ENCODE assay signal across 20 cellular contexts in the genomic region with DNA sequence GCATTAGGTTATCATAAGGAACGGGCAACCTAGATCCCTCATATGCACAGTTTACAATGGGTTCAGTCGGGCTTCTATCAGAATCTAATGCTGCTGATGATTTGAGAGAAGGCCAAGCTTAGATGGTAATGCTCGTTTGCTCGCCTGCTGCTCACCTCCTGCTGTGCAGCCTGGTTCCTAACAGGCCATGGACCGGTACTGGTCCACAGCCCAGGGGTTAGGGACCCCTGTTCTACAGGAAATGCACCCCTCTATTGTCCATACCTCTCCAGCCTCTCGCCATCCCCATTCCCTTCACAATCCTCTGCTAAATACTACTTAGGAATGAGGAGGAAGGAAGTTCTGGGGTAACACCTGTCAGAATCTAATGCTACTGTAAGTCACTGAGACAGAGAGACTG.
DNase-seq lines count a peak whose midpoint lies in the region; ATAC-seq, FAIRE-seq and TF ChIP-seq lines count a peak whose summit lies in the region.
"Had no signal": no experiment of that assay in that cellular context is flagged by ENCODE, and none has a peak within 500 bp of the region (broad histone marks: within the 10 kb centered on the region; RNA-seq: fewer than 3 reads in every experiment).

No MANE protein-coding gene starts in this region.

- no peaks in the 10 kb centered on the region for H4K20me1 ChIP-seq in astrocyte (ENCODE audit: insufficient read depth, low read length)

- H3K4me1 ChIP-seq in cardiac muscle cell (ENCODE audit: low read depth) (peaks cover 11% of the 10 kb centered on the region), astrocyte (ENCODE audit: insufficient read depth, low read length) (peaks cover 42% of the 10 kb centered on the region), mesenchymal stem cell (ENCODE audit: control insufficient read depth, insufficient read depth, low read depth, low read length) (peaks cover 4% of the 10 kb centered on the region), aorta (ENCODE audit: control insufficient read depth in 1 of 2, insufficient read depth in 2 of 2, low read length in 2 of 2) (peaks cover 0 to 6% of the 10 kb centered on the region in 2 donors)
- H3K4me1 ChIP-seq: Peyer's patch had no signal

- peaks cover 42% of the 10 kb centered on the region for H3K4me1 Mint-ChIP-seq in astrocyte (ENCODE audit: low read depth, unreplicated experiment)
- H3K4me1 Mint-ChIP-seq: central memory CD8-positive, alpha-beta T cell had no signal

- H3K36me3 ChIP-seq in cardiac muscle cell (no peaks in the 10 kb centered on the region), astrocyte (ENCODE audit: insufficient read depth, low read length) (no peaks in the 10 kb centered on the region), mesenchymal stem cell (ENCODE audit: control insufficient read depth in 1 of 2, insufficient read depth in 2 of 2, low read depth in 1 of 2, low read length in 2 of 2) (peaks cover 0 to 23% of the 10 kb centered on the region in 2 experiments), aorta (ENCODE audit: control insufficient read depth in 1 of 2, insufficient read depth in 2 of 2, low read length in 1 of 2) (no peaks in the 10 kb centered on the region)

- intact Hi-C loops in cardiac septum (cut with DNase I) = no loop called here
- intact Hi-C loops in aorta (cut with DNase I) = no loop called here
- intact Hi-C loops in left colon (cut with DNase I, micrococcal nuclease) = no loop called here

- H3K4me3 ChIP-seq in cardiac muscle cell = no peak overlapping the region
- peak overlapping the region; percentile 5 for H3K4me3 ChIP-seq in astrocyte (ENCODE audit: insufficient read depth, low read depth, low read length)
- peak overlapping the region in 1 of 2 experiments; percentile 22 for H3K4me3 ChIP-seq in mesenchymal stem cell (ENCODE audit: insufficient read depth in 1 of 2, low read depth in 1 of 2, low read length in 2 of 2)
- H3K4me3 ChIP-seq in aorta (ENCODE audit: low read length in 2 of 2) = no peak overlapping the region
- H3K4me3 ChIP-seq: Peyer's patch, transverse colon had no signal

- no peak overlapping the region for H2BK15ac ChIP-seq in mesenchymal stem cell (ENCODE audit: low read depth, poor library complexity, severe bottlenecking)

- no peak for DNase-seq in cardiac muscle cell (ENCODE audit: low read depth in 1 of 2, low spot score in 1 of 2)
- DNase-seq in cardiac septum (ENCODE audit: low spot score) = no peak
- DNase-seq in astrocyte (ENCODE audit: low read depth) = no peak
- DNase-seq in mesenchymal stem cell = no peak
- DNase-seq in aorta = no peak
- DNase-seq in cerebellum (ENCODE audit: low spot score) = no peak
- no peak for DNase-seq in left colon
- DNase-seq: activated CD4-positive, alpha-beta memory T cell treated with anti-CD3 and anti-CD28 coated beads, Interleukin-2, amount 10 ng/mL, durations not matched to agents 7 days and 5 days; CD4-positive, CD25-positive, alpha-beta regulatory T cell; H7; NCI-H1105; NCI-H2171; Peyer's patch; stimulated activated naive CD4-positive, alpha-beta T cell; transverse colon had no signal

- H2BK12ac ChIP-seq in mesenchymal stem cell (ENCODE audit: low read length in 2 of 2) = peak overlapping the region in 1 of 2 experiments; percentile 87

- H3K4me2 ChIP-seq in astrocyte (ENCODE audit: low read length) (peak overlapping the region; percentile 77), mesenchymal stem cell (ENCODE audit: low read length, poor library complexity, severe bottlenecking) (no peak overlapping the region)

- H4K8ac ChIP-seq in mesenchymal stem cell (ENCODE audit: low read length) = no peak overlapping the region

- no peaks in the 10 kb centered on the region for H3K27me3 Mint-ChIP-seq in astrocyte (ENCODE audit: low read depth, unreplicated experiment)
- H3K27me3 Mint-ChIP-seq: activated CD4-positive, alpha-beta memory T cell treated with anti-CD3 and anti-CD28 coated beads, Interleukin-2, amount 10 ng/mL, durations not matched to agents 7 days and 5 days; CD4-positive, CD25-positive, alpha-beta regulatory T cell; central memory CD8-positive, alpha-beta T cell; progenitor cell of endocrine pancreas had no signal

- H3K36me3 Mint-ChIP-seq in astrocyte (ENCODE audit: low read depth, unreplicated experiment) = no peaks in the 10 kb centered on the region

- H3K4ac ChIP-seq in mesenchymal stem cell (ENCODE audit: low read depth in 1 of 2, low read length in 2 of 2) = peak overlapping the region in 1 of 2 experiments; percentile 28

- no peaks in the 10 kb centered on the region for H3K79me1 ChIP-seq in mesenchymal stem cell (replicated peaks; ENCODE audit: low read length, poor library complexity, severe bottlenecking)

- WGBS in mesenchymal stem cell = 81% methylated on average over 5 of the region's 6 CpGs
- WGBS in aorta, 2 donors = 44 to 45% methylated on average over 6 of the region's 6 CpGs

- no peaks in the 10 kb centered on the region for H3K9me3 Mint-ChIP-seq in astrocyte (ENCODE audit: unreplicated experiment)
- H3K9me3 Mint-ChIP-seq: activated CD4-positive, alpha-beta memory T cell treated with anti-CD3 and anti-CD28 coated beads, Interleukin-2, amount 10 ng/mL, durations not matched to agents 7 days and 5 days; central memory CD8-positive, alpha-beta T cell had no signal

- H2AFZ ChIP-seq in astrocyte (ENCODE audit: low read depth, low read length) (no peak overlapping the region), mesenchymal stem cell (ENCODE audit: low read depth, low read length) (no peak overlapping the region)

- H3K14ac ChIP-seq in mesenchymal stem cell (ENCODE audit: low read length in 2 of 2) = no peak overlapping the region

- no peaks in the 10 kb centered on the region for H3K27me3 ChIP-seq in cardiac muscle cell
- H3K27me3 ChIP-seq in astrocyte (ENCODE audit: insufficient read depth, low read length) = no peaks in the 10 kb centered on the region
- H3K27me3 ChIP-seq in mesenchymal stem cell (ENCODE audit: control insufficient read depth in 1 of 2, insufficient read depth in 1 of 2, low read length in 2 of 2) = no peaks in the 10 kb centered on the region
- H3K27me3 ChIP-seq in aorta (ENCODE audit: control insufficient read depth in 1 of 2, insufficient read depth in 2 of 2, low read length in 1 of 2) = no peaks in the 10 kb centered on the region
- H3K27me3 ChIP-seq: Peyer's patch, transverse colon had no signal

- H2BK5ac ChIP-seq in mesenchymal stem cell (ENCODE audit: low read depth, low read length, poor library complexity, severe bottlenecking) = no peak overlapping the region

- no peak for FAIRE-seq in astrocyte (lab: Jason Lieb, UNC)
- FAIRE-seq: A204.1, endometrium had no signal

- peak overlapping the region; percentile 7 to 92 for H3K18ac ChIP-seq in mesenchymal stem cell (ENCODE audit: low read depth in 1 of 2, low read length in 2 of 2)

- H2AK5ac ChIP-seq in mesenchymal stem cell (ENCODE audit: low read length, severe bottlenecking) = peak overlapping the region; percentile 73

- H3K27ac ChIP-seq in cardiac muscle cell (peak overlapping the region; percentile 72), astrocyte (ENCODE audit: low read depth, low read length) (peak overlapping the region; percentile 98), mesenchymal stem cell (ENCODE audit: low read length, poor library complexity, severe bottlenecking) (peak overlapping the region; percentile 87), aorta (ENCODE audit: low read depth in 1 of 2, low read length in 2 of 2) (peak overlapping the region; percentile 50 to 93)
- H3K27ac ChIP-seq: Peyer's patch had no signal

- no peak overlapping the region for H3K23ac ChIP-seq in mesenchymal stem cell (ENCODE audit: low read length in 2 of 2)

- H2BK120ac ChIP-seq in mesenchymal stem cell (ENCODE audit: low read depth, low read length) = no peak overlapping the region

- H3K9ac ChIP-seq in astrocyte (ENCODE audit: low read length) (peak overlapping the region; percentile 81), mesenchymal stem cell (ENCODE audit: low read length) (no peak overlapping the region)

- TF ChIP-seq CTCF in cardiac muscle cell (IDR thresholded peaks at IDR 0.05; ENCODE audit: low read depth, low read length) = no peak
- no peak for TF ChIP-seq CTCF in astrocyte (IDR thresholded peaks at IDR 0.05; ENCODE audit: insufficient read depth, low read depth, low read length)

- H4K91ac ChIP-seq in mesenchymal stem cell (ENCODE audit: low read length) = peak overlapping the region; percentile 40

- H3K27ac Mint-ChIP-seq in astrocyte (ENCODE audit: unreplicated experiment) = peak overlapping the region; percentile 100
- H3K27ac Mint-ChIP-seq: activated CD4-positive, alpha-beta memory T cell treated with anti-CD3 and anti-CD28 coated beads, Interleukin-2, amount 10 ng/mL, durations not matched to agents 7 days and 5 days had no signal

- H3K79me2 ChIP-seq in astrocyte (ENCODE audit: insufficient read depth, low read length) = no peaks in the 10 kb centered on the region

- H3K4me3 Mint-ChIP-seq in astrocyte (ENCODE audit: unreplicated experiment) = no peak overlapping the region
- H3K4me3 Mint-ChIP-seq: activated CD4-positive, alpha-beta memory T cell treated with anti-CD3 and anti-CD28 coated beads, Interleukin-2, amount 10 ng/mL, durations not matched to agents 7 days and 5 days; CD4-positive, CD25-positive, alpha-beta regulatory T cell; central memory CD8-positive, alpha-beta T cell had no signal

- ATAC-seq in aorta (ENCODE audit: low FRiP score) = no peak
- ATAC-seq in HG02870 (IDR thresholded peaks at IDR 0.05; ENCODE audit: unreplicated experiment) = no peak
- no peak for ATAC-seq in left colon

- H3K9me3 ChIP-seq in cardiac muscle cell (ENCODE audit: low read depth) = no peaks in the 10 kb centered on the region
- no peaks in the 10 kb centered on the region for H3K9me3 ChIP-seq in astrocyte (ENCODE audit: insufficient read depth, low read depth, low read length)
- H3K9me3 ChIP-seq in mesenchymal stem cell (ENCODE audit: control insufficient read depth, low read length) = no peaks in the 10 kb centered on the region
- H3K9me3 ChIP-seq in aorta (ENCODE audit: control insufficient read depth, low read length) = no peaks in the 10 kb centered on the region
- H3K9me3 ChIP-seq: Peyer's patch, transverse colon had no signal
